ENCODE assay signal across 8 cellular contexts in the genomic region with DNA sequence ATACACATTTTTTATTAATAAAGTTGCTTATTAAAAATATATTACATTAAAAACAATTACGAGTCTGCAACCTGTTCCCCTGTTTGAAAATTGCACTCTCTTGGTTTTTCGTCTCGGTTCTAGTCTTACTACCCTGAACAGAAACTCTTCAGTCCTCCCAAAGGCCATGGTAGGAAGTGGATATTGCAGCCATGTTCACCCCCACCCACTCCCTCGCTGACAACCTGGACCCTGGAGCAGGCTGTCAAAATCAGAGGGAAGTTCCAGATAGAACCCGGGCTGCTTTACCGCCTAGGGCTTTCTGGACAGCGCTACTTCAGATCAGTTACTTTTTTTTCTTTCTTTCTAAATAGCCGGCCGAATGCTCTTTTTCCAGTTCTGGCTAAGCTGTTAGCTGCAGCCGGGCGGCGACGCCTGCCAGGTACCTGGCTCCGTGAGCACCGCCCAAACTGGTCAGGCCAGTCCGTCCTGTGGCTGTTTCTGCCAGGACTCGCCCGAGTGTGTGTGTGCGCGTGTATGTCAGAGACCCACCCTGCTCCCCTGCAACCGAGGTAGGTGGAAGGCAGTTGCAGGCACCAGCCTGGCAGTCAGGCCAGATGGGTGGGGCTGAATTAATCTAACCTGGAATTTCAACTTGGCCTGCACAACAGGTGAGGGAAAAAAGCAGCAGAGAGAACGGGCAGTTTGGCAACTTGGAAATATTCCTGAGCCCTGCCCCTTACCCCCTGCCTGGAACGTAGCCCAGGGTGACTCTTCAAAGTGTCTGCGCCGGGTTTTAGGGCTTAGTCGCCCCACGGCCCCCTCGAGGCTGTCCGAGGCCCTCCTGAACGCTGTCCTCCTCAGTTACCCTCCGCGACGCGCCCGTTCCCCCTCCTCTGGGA. TPM values are rescaled to one million over a fixed set of nuclear protein-coding genes. Genes with fewer than 3 reads are reported as not detected.
DNase-seq lines count a peak whose midpoint lies in the region; ATAC-seq and TF ChIP-seq lines count a peak whose summit lies in the region.

No MANE protein-coding gene starts in this region.

- H3K9me3 ChIP-seq in SK-N-MC (ENCODE audit: low read depth, low read length) (no peaks in the 10 kb centered on the region), esophagus squamous epithelium (no peaks in the 10 kb centered on the region), osteoblast (ENCODE audit: low read depth, low read length) (no peaks in the 10 kb centered on the region)

- peaks cover 3% of the 10 kb centered on the region for H3K79me2 ChIP-seq in osteoblast (ENCODE audit: insufficient read depth, low read length)

- H3K4me2 ChIP-seq in osteoblast (ENCODE audit: insufficient read depth, low read length), result peak overlapping the region; percentile 70

- peaks cover 5% of the 10 kb centered on the region for H4K20me1 ChIP-seq in osteoblast (ENCODE audit: insufficient read depth, low read length)

- no peaks in the 10 kb centered on the region for H3K27me3 ChIP-seq in esophagus squamous epithelium
- peaks cover 21% of the 10 kb centered on the region for H3K27me3 ChIP-seq in osteoblast (ENCODE audit: insufficient read depth, low read length)

- H3K4me1 ChIP-seq in esophagus squamous epithelium (peaks cover 63 to 91% (median 69%) of the 10 kb centered on the region in 3 donors), osteoblast (ENCODE audit: insufficient read depth, low read length) (peaks cover 26% of the 10 kb centered on the region)

- peak overlapping the region; percentile 30 for H2AFZ ChIP-seq in osteoblast (ENCODE audit: low read length)

- WGBS in esophagus squamous epithelium, 2 donors, result 20 to 24% methylated on average over 22 to 29 of the region's 35 CpGs

- DNase-seq in COR-L47 (lab: John Stamatoyannopoulos, UW) (peak; percentile 72), SK-N-MC (ENCODE audit: low read depth, low spot score) (no peak), esophagus squamous epithelium (lab: John Stamatoyannopoulos, UW) (no peak), osteoblast (ENCODE audit: insufficient read length, low spot score, missing footprints) (no peak), epidermal melanocyte (ENCODE audit: insufficient read length, low spot score) (no peak), NCI-H187 treated with DMSO at 0.1 percent for 48 hours (lab: John Stamatoyannopoulos, UW) (no peak)

- TF ChIP-seq CTCF in esophagus squamous epithelium (IDR thresholded peaks at IDR 0.05) (peak in 1 of 6 experiments; percentile 25), osteoblast (IDR thresholded peaks at IDR 0.05; ENCODE audit: extremely low read depth, low read depth, low read length) (no peak)

- H3K4me3 ChIP-seq in SK-N-MC (peak overlapping the region; percentile 75), esophagus squamous epithelium (peak overlapping the region; percentile 71 to 89 (median 78)), osteoblast (ENCODE audit: insufficient read depth, low read length) (peak overlapping the region; percentile 60)

- H3K9ac ChIP-seq in SK-N-MC (ENCODE audit: insufficient read length), result peak overlapping the region; percentile 86

- H3K36me3 ChIP-seq in SK-N-MC (ENCODE audit: insufficient read depth, low read length) (peaks cover 7% of the 10 kb centered on the region), esophagus squamous epithelium (no peaks in the 10 kb centered on the region), osteoblast (ENCODE audit: insufficient read depth, low read length) (no peaks in the 10 kb centered on the region)

- peak in 1 of 4 donors; percentile 47 for TF ChIP-seq POLR2A in esophagus squamous epithelium (IDR thresholded peaks at IDR 0.05)

- peak overlapping the region; percentile 61 for H3K27ac ChIP-seq in SK-N-MC
- H3K27ac ChIP-seq in esophagus squamous epithelium, result peak overlapping the region; percentile 91 to 99 (median 97)
- no peak overlapping the region for H3K27ac ChIP-seq in osteoblast (ENCODE audit: low read depth, low read length)

- intact Hi-C loops in esophagus squamous epithelium (cut with DNase I), result loop anchor here (5.0 kb wide), 1 partner anchor 56 kb away; a partner anchor contains a TSS

- ATAC-seq in HG03354 (IDR thresholded peaks at IDR 0.05; ENCODE audit: poor library complexity, severe bottlenecking, unreplicated experiment) (peak; percentile 2), HG03095 (IDR thresholded peaks at IDR 0.05; ENCODE audit: unreplicated experiment) (no peak)

RNA-seq across cellular contexts. Expression of a gene that starts 1.1 kb away (rescaled TPM):
- 10 to 100 TPM in 3 of 4 donors, 1 to 10 TPM in 1; 6.6 to 20.2 (median 16.2) TPM for total RNA-seq in esophagus squamous epithelium
- total RNA-seq in osteoblast, result 4.7 and 8.0 TPM in 2 replicates

RNA-seq across cellular contexts. Expression of a gene that starts 56.9 kb away (rescaled TPM):
- total RNA-seq in esophagus squamous epithelium (10 to 100 TPM; 23.5 to 53.4 (median 40.2) TPM), osteoblast (40.7 and 46.0 TPM in 2 replicates)
